ENCODE assay signal across 27 cellular contexts in the genomic region with DNA sequence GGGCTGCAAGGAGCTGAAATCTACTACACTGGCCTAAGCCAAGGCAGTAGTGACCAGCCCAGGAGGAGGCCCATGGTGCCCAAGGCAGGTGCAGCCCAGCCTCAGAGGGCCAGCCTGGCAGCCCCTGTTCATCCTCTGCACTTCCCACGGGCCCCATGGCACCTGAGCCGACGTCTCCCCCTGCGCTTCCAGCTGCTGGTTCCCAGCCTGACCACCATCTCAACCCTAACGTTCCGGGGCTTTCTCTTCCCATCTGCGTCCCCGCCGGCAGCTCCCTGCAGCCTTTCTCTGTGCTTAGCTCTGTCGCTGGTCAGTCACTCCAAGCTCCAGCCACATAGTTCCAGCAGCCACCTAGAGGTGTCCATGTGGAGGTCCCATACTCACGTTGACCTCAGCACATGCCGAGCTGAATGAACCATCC.
DNase-seq lines count a peak whose midpoint lies in the region; ATAC-seq and TF ChIP-seq lines count a peak whose summit lies in the region.
"Had no signal": no experiment of that assay in that cellular context is flagged by ENCODE, and none has a peak within 500 bp of the region (broad histone marks: within the 10 kb centered on the region; RNA-seq: fewer than 3 reads in every experiment).

No MANE protein-coding gene starts in this region.

- POLR2A ChIA-PET in WTC11 (lab: Charles Lee), result interaction anchor here (1.4 kb wide), 1 partner anchor 50 kb away, joined by 4 read pairs; no protein-coding TSS in a partner anchor

- intact Hi-C loops in sigmoid colon (cut with DNase I), result no loop called here

- H3K27ac Mint-ChIP-seq in central memory CD8-positive, alpha-beta T cell (ENCODE audit: low read depth), result peak overlapping the region; percentile 19
- no peak overlapping the region for H3K27ac Mint-ChIP-seq in neural crest cell (ENCODE audit: unreplicated experiment)
- no peak overlapping the region for H3K27ac Mint-ChIP-seq in WTC11
- H3K27ac Mint-ChIP-seq: CD4-positive, alpha-beta memory T cell had no signal

- no peak for ATAC-seq in central memory CD8-positive, alpha-beta T cell (replicated peaks; ENCODE audit: extremely low read depth, poor library complexity, severe bottlenecking)
- ATAC-seq in esophagus mucosa (peak; percentile 9), WTC11 (no peak)
- ATAC-seq: GM12878, HCT116 had no signal

- no peak overlapping the region for H3K27ac ChIP-seq in sigmoid colon
- H3K27ac ChIP-seq: BLaER1 treated with 17β-estradiol and CSF1 and Interleukin-3, amounts not matched to agents 10 nM and 100 nM; KMS-11; PC-9 had no signal

- peaks cover 0 to 50% (median 8%) of the 10 kb centered on the region in 3 donors for H3K27me3 ChIP-seq in sigmoid colon

- H3K36me3 Mint-ChIP-seq in central memory CD8-positive, alpha-beta T cell (ENCODE audit: insufficient read depth), result peaks cover 7% of the 10 kb centered on the region
- H3K36me3 Mint-ChIP-seq in neural crest cell (ENCODE audit: low read depth) (no peaks in the 10 kb centered on the region), WTC11 (no peaks in the 10 kb centered on the region)
- H3K36me3 Mint-ChIP-seq: CD4-positive, alpha-beta memory T cell had no signal

- no peaks in the 10 kb centered on the region for H3K4me1 Mint-ChIP-seq in central memory CD8-positive, alpha-beta T cell
- H3K4me1 Mint-ChIP-seq in neural crest cell, result no peaks in the 10 kb centered on the region
- peaks cover 2% of the 10 kb centered on the region for H3K4me1 Mint-ChIP-seq in WTC11
- H3K4me1 Mint-ChIP-seq: CD4-positive, alpha-beta memory T cell had no signal

- H3K9me3 Mint-ChIP-seq in central memory CD8-positive, alpha-beta T cell, result no peaks in the 10 kb centered on the region
- H3K9me3 Mint-ChIP-seq in neural crest cell (no peaks in the 10 kb centered on the region), WTC11 (no peaks in the 10 kb centered on the region)
- H3K9me3 Mint-ChIP-seq: CD4-positive, alpha-beta memory T cell had no signal

- no peak overlapping the region for H3K4me3 Mint-ChIP-seq in central memory CD8-positive, alpha-beta T cell
- H3K4me3 Mint-ChIP-seq in neural crest cell (peak overlapping the region; percentile 23), WTC11 (no peak overlapping the region)
- H3K4me3 Mint-ChIP-seq: CD4-positive, alpha-beta memory T cell had no signal

- TF ChIP-seq EP300 in sigmoid colon (IDR thresholded peaks at IDR 0.05), result no peak

- H3K4me1 ChIP-seq in sigmoid colon, result no peaks in the 10 kb centered on the region
- H3K4me1 ChIP-seq: Caco-2 had no signal

- H3K4me3 ChIP-seq in sigmoid colon, result no peak overlapping the region
- H3K4me3 ChIP-seq: BLaER1 treated with 17β-estradiol and CSF1 and Interleukin-3, amounts not matched to agents 10 nM and 100 nM; GM12878; PC-9 had no signal

- no peak for TF ChIP-seq POLR2A in sigmoid colon (IDR thresholded peaks at IDR 0.05)

- TF ChIP-seq CTCF in neural crest cell (conservative IDR thresholded peaks at IDR 0.05) (no peak), sigmoid colon (IDR thresholded peaks at IDR 0.05) (no peak), WTC11 (IDR thresholded peaks at IDR 0.05) (no peak)

- CTCF ChIA-PET in WTC11 (lab: Charles Lee), result interaction anchor here (1.1 to 17.5 kb wide), 8 partner anchors 8 to 274 kb away, joined by 3 to 296 read pairs (median 8); no protein-coding TSS in a partner anchor

- 74 to 82% methylated on average over 12 of the region's 12 CpGs for whole genome bisulfite sequencing in sigmoid colon, 2 donors

- DNase-seq in central memory CD8-positive, alpha-beta T cell (ENCODE audit: low spot score in 2 of 2), result no peak
- DNase-seq in neural crest cell (ENCODE audit: low read depth, low spot score) (no peak), sigmoid colon (peak; percentile 39), SKM-1 treated with dmso at 0.1 percent for 144 hours (lab: John Stamatoyannopoulos, UW; ENCODE audit: unreplicated experiment) (no peak), 8988T (no peak), WTC11 (ENCODE audit: low spot score) (no peak)
- DNase-seq in stimulated activated CD4-positive, alpha-beta T cell treated with anti-CD3 and anti-CD28 coated beads, Interleukin-4, amount 100 ng/mL, for 24 hours, result no peak
- DNase-seq: ACHN; CD4-positive, alpha-beta memory T cell; DMS 273 treated with DMSO at 0.1 percent for 48 hours; GOT3; IMR-90; NCI-H1092 treated with DMSO at 0.1 percent for 48 hours; NCI-H1436 treated with DMSO at 0.1 percent for 48 hours; NCI-H1930; NCI-H2227 treated with DMSO at 0.1 percent for 48 hours; NCI-H510A; NCI-H748 treated with DMSO at 0.1 percent for 48 hours; PC-9; RPMI8226; SIG-M5 had no signal

- H3K36me3 ChIP-seq in sigmoid colon, result peaks cover 0 to 19% (median 9%) of the 10 kb centered on the region in 4 donors
- H3K36me3 ChIP-seq: BLaER1 treated with 17β-estradiol and CSF1 and Interleukin-3, amounts not matched to agents 10 nM and 100 nM had no signal

- no peaks in the 10 kb centered on the region for H3K9me3 ChIP-seq in sigmoid colon
- H3K9me3 ChIP-seq: BLaER1 treated with 17β-estradiol and CSF1 and Interleukin-3, amounts not matched to agents 10 nM and 100 nM had no signal

- peaks cover 20% of the 10 kb centered on the region for H3K27me3 Mint-ChIP-seq in central memory CD8-positive, alpha-beta T cell
- H3K27me3 Mint-ChIP-seq in neural crest cell (ENCODE audit: low read depth) (peaks cover 16% of the 10 kb centered on the region), WTC11 (ENCODE audit: low read depth) (no peaks in the 10 kb centered on the region)

TF ChIP-seq in WTC11, 78 proteins besides CTCF, POLR2A, EP300 and RAD21 (continues in another document):
- no peak for TF ChIP-seq ELF4 (CRISPR knock-in tag; IDR thresholded peaks at IDR 0.05; ENCODE audit: low read depth)
- TF ChIP-seq, protein P1, sequence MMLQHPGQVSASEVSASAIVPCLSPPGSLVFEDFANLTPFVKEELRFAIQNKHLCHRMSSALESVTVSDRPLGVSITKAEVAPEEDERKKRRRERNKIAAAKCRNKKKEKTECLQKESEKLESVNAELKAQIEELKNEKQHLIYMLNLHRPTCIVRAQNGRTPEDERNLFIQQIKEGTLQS (CRISPR knock-in tag; conservative IDR thresholded peaks at IDR 0.05), result no peak
- TF ChIP-seq, protein P2, sequence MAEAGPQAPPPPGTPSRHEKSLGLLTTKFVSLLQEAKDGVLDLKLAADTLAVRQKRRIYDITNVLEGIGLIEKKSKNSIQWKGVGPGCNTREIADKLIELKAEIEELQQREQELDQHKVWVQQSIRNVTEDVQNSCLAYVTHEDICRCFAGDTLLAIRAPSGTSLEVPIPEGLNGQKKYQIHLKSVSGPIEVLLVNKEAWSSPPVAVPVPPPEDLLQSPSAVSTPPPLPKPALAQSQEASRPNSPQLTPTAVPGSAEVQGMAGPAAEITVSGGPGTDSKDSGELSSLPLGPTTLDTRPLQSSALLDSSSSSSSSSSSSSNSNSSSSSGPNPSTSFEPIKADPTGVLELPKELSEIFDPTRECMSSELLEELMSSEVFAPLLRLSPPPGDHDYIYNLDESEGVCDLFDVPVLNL (CRISPR knock-in tag; IDR thresholded peaks at IDR 0.05; ENCODE audit: borderline replicate concordance, low read depth), result no peak
- TF ChIP-seq, protein P3, sequence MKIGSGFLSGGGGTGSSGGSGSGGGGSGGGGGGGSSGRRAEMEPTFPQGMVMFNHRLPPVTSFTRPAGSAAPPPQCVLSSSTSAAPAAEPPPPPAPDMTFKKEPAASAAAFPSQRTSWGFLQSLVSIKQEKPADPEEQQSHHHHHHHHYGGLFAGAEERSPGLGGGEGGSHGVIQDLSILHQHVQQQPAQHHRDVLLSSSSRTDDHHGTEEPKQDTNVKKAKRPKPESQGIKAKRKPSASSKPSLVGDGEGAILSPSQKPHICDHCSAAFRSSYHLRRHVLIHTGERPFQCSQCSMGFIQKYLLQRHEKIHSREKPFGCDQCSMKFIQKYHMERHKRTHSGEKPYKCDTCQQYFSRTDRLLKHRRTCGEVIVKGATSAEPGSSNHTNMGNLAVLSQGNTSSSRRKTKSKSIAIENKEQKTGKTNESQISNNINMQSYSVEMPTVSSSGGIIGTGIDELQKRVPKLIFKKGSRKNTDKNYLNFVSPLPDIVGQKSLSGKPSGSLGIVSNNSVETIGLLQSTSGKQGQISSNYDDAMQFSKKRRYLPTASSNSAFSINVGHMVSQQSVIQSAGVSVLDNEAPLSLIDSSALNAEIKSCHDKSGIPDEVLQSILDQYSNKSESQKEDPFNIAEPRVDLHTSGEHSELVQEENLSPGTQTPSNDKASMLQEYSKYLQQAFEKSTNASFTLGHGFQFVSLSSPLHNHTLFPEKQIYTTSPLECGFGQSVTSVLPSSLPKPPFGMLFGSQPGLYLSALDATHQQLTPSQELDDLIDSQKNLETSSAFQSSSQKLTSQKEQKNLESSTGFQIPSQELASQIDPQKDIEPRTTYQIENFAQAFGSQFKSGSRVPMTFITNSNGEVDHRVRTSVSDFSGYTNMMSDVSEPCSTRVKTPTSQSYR (CRISPR knock-in tag; IDR thresholded peaks at IDR 0.05), result no peak
- TF ChIP-seq, protein P4, sequence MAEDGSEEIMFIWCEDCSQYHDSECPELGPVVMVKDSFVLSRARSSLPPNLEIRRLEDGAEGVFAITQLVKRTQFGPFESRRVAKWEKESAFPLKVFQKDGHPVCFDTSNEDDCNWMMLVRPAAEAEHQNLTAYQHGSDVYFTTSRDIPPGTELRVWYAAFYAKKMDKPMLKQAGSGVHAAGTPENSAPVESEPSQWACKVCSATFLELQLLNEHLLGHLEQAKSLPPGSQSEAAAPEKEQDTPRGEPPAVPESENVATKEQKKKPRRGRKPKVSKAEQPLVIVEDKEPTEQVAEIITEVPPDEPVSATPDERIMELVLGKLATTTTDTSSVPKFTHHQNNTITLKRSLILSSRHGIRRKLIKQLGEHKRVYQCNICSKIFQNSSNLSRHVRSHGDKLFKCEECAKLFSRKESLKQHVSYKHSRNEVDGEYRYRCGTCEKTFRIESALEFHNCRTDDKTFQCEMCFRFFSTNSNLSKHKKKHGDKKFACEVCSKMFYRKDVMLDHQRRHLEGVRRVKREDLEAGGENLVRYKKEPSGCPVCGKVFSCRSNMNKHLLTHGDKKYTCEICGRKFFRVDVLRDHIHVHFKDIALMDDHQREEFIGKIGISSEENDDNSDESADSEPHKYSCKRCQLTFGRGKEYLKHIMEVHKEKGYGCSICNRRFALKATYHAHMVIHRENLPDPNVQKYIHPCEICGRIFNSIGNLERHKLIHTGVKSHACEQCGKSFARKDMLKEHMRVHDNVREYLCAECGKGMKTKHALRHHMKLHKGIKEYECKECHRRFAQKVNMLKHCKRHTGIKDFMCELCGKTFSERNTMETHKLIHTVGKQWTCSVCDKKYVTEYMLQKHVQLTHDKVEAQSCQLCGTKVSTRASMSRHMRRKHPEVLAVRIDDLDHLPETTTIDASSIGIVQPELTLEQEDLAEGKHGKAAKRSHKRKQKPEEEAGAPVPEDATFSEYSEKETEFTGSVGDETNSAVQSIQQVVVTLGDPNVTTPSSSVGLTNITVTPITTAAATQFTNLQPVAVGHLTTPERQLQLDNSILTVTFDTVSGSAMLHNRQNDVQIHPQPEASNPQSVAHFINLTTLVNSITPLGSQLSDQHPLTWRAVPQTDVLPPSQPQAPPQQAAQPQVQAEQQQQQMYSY (CRISPR knock-in tag; IDR thresholded peaks at IDR 0.05), result no peak
